9 cellular contexts compared by ENCODE assay signal in the genomic region with DNA sequence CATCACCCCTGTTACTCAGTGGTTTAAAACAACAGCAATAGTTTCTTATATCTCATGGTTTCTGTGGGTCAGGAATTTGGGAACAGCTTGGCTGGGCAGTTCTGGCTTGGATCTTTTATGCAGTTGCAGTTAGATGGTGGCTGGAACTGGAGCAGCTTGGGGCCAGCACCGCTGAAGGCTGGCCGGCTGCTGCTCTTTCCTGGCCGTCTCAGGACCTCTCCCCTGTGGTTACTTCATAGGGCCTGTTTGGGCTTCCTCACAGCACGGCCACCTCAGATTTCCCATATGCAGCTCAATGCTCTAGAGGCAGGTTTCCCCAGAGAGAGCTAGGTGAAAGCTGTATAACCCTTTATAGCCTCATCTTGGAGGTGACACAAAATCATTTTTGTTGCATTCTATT. TPM values are rescaled to one million over a fixed set of nuclear protein-coding genes. Genes with fewer than 3 reads are reported as not detected.
DNase-seq lines count a peak whose midpoint lies in the region; ATAC-seq and TF ChIP-seq lines count a peak whose summit lies in the region.
"Had no signal": no experiment of that assay in that cellular context is flagged by ENCODE, and none has a peak within 500 bp of the region (broad histone marks: within the 10 kb centered on the region; RNA-seq: fewer than 3 reads in every experiment).

No MANE protein-coding gene starts in this region.

- H3K9me3 Mint-ChIP-seq in activated naive CD4-positive, alpha-beta T cell treated with anti-CD3 and anti-CD28 coated beads, Interleukin-2, amount 50 U/mL, for 24 hours = no peaks in the 10 kb centered on the region
- no peaks in the 10 kb centered on the region for H3K9me3 Mint-ChIP-seq in naive B cell

- H3K4me1 ChIP-seq in urinary bladder (ENCODE audit: insufficient read depth) = peaks cover 3% of the 10 kb centered on the region

- no peak for DNase-seq in activated naive CD4-positive, alpha-beta T cell (lab: John Stamatoyannopoulos, UW)
- DNase-seq in naive B cell (no peak), kidney glomerular epithelial cell (lab: John Stamatoyannopoulos, UW) (no peak), GM10266 (ENCODE audit: extremely low spot score) (no peak)
- DNase-seq: NCI-H2171 had no signal

- peaks cover 29% of the 10 kb centered on the region for H3K4me1 Mint-ChIP-seq in activated naive CD4-positive, alpha-beta T cell treated with anti-CD3 and anti-CD28 coated beads, Interleukin-2, amount 50 U/mL, for 24 hours
- H3K4me1 Mint-ChIP-seq in naive B cell = peaks cover 24 to 74% (median 64%) of the 10 kb centered on the region in 3 donors

- no peaks in the 10 kb centered on the region for H3K27me3 Mint-ChIP-seq in activated naive CD4-positive, alpha-beta T cell treated with anti-CD3 and anti-CD28 coated beads, Interleukin-2, amount 50 U/mL, for 24 hours
- H3K27me3 Mint-ChIP-seq in naive B cell = no peaks in the 10 kb centered on the region

- H3K4me3 ChIP-seq in urinary bladder (ENCODE audit: low read depth, low read length) = no peak overlapping the region

- H3K27ac Mint-ChIP-seq in activated naive CD4-positive, alpha-beta T cell treated with anti-CD3 and anti-CD28 coated beads, Interleukin-2, amount 50 U/mL, for 24 hours = peak overlapping the region; percentile 59
- peak overlapping the region in 5 of 6 donors; percentile 96 to 98 (median 97) for H3K27ac Mint-ChIP-seq in naive B cell

- ATAC-seq in naive B cell (ENCODE audit: low read depth in 2 of 2) (peak in 1 of 2 donors; percentile 19), GM21381 (IDR thresholded peaks at IDR 0.05; ENCODE audit: unreplicated experiment) (no peak)

- H3K27ac ChIP-seq in cingulate gyrus (ENCODE audit: low read depth, low read length) (peak overlapping the region; percentile 62), urinary bladder (ENCODE audit: low read depth) (peak overlapping the region; percentile 26)

- no peak for TF ChIP-seq CTCF in GM10266 (IDR thresholded peaks at IDR 0.05; ENCODE audit: control insufficient read depth, insufficient read depth, low read depth, missing control alignments)

- 48% methylated on average over 4 of the region's 4 CpGs for WGBS in urinary bladder

- H3K36me3 Mint-ChIP-seq in activated naive CD4-positive, alpha-beta T cell treated with anti-CD3 and anti-CD28 coated beads, Interleukin-2, amount 50 U/mL, for 24 hours = peaks cover 3% of the 10 kb centered on the region
- peaks cover 10 to 19% of the 10 kb centered on the region in 2 donors for H3K36me3 Mint-ChIP-seq in naive B cell

- H3K36me3 ChIP-seq in urinary bladder (ENCODE audit: insufficient read depth) = no peaks in the 10 kb centered on the region

- H3K4me3 Mint-ChIP-seq in activated naive CD4-positive, alpha-beta T cell treated with anti-CD3 and anti-CD28 coated beads, Interleukin-2, amount 50 U/mL, for 24 hours = no peak overlapping the region
- peak overlapping the region in 6 of 8 donors; percentile 80 to 91 (median 86) for H3K4me3 Mint-ChIP-seq in naive B cell

RNA-seq across cellular contexts. Expression of a gene that starts 15.6 kb away (rescaled TPM):
- polyA plus RNA-seq in naive B cell (ENCODE audit: low read depth in 6 of 6) = 100 to 1,000 TPM in 4 of 6 donors, 10 to 100 TPM in 2; 74.7 to 219 (median 103) TPM
- 65.1 TPM for total RNA-seq in urinary bladder
- 277 TPM for polyA plus RNA-seq in urinary bladder

RNA-seq across cellular contexts. Expression of a gene that starts 53.6 kb away (rescaled TPM):
- 1 to 10 TPM; 1.7 to 7.6 (median 4.6) TPM for polyA plus RNA-seq in naive B cell (ENCODE audit: low read depth in 6 of 6)
- total RNA-seq in urinary bladder = 2.2 TPM
- polyA plus RNA-seq in urinary bladder = 6.5 TPM
